In the genomic region with DNA sequence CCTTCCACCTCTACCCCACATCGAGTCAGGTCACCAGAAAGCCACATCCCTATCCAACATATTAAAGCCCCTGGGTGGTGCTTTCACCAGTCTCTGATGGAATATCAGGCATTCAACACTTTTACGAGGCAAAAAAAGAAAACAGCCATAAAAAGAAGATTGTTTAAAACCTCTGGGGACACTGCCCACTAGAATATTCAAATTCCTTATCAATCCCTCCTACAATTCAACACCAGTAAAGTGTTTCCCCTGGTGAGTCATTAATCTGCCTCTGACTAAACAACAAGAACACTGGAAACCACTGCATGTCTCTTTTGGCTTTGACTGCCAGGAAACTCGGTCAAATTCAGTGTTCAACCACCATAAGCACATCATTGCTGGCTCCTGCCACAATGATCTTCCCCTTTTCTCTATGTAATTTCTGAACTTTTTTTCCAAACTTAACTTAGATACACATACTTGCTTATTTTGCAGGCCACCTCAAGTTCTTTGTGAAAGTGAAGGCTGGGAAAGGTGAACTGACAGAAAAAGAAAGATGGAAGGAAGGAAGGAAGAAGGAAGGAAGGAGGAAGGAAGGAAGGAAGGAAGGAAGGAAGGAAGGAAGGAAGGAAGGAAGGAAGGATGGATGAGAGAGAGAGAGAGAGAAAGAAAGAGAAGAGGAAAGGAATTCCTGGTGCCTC, we compare ENCODE assay signal across 8 cellular contexts.
DNase-seq lines count a peak whose midpoint lies in the region; ATAC-seq and TF ChIP-seq lines count a peak whose summit lies in the region.

No MANE protein-coding gene starts in this region.

- peaks cover 0 to 9% (median 5%) of the 10 kb centered on the region in 3 donors for H3K36me3 Mint-ChIP-seq in naive thymus-derived CD8-positive, alpha-beta T cell

- peak; percentile 67 for ATAC-seq in GM18511 (IDR thresholded peaks at IDR 0.05; ENCODE audit: unreplicated experiment)
- ATAC-seq in HG02678 (IDR thresholded peaks at IDR 0.05; ENCODE audit: unreplicated experiment), result peak; percentile 69
- peak; percentile 48; the same call in 2 of the 3 replicates for ATAC-seq in SK-N-SH treated with all-trans-retinoic acid at 6 μM for 48 hours
- ATAC-seq in left lung, result peak; percentile 47
- no peak for ATAC-seq in naive thymus-derived CD8-positive, alpha-beta T cell

- H3K36me3 ChIP-seq in left lung (no peaks in the 10 kb centered on the region), right atrium auricular region (no peaks in the 10 kb centered on the region)

- H3K9me3 ChIP-seq in left lung (peaks cover 0 to 7% of the 10 kb centered on the region in 2 donors), right atrium auricular region (peaks cover 0 to 10% of the 10 kb centered on the region in 2 donors)

- peak overlapping the region in 1 of 10 donors; percentile 65 for H3K27ac Mint-ChIP-seq in naive thymus-derived CD8-positive, alpha-beta T cell

- intact Hi-C loops in left lung (cut with DNase I), result no loop called here

- H3K4me1 ChIP-seq in left lung (no peaks in the 10 kb centered on the region), right atrium auricular region (no peaks in the 10 kb centered on the region)

- H3K27me3 ChIP-seq in left lung (peaks cover 0 to 7% of the 10 kb centered on the region in 2 donors), right atrium auricular region (no peaks in the 10 kb centered on the region)

- peaks cover 0 to 14% (median 6%) of the 10 kb centered on the region in 9 donors for H3K9me3 Mint-ChIP-seq in naive thymus-derived CD8-positive, alpha-beta T cell

- in situ Hi-C loops in G401 (cut with HindIII; ENCODE audit: low sequenced_read_pairs), result no loop called here

- H3K4me3 ChIP-seq in left lung (no peak overlapping the region), right atrium auricular region (no peak overlapping the region)

- TF ChIP-seq CTCF in left lung (IDR thresholded peaks at IDR 0.05) (no peak), right atrium auricular region (IDR thresholded peaks at IDR 0.05) (no peak)

- H3K27ac ChIP-seq in left lung, result no peak overlapping the region
- no peak overlapping the region for H3K27ac ChIP-seq in right atrium auricular region

- peaks cover 0 to 7% (median 3%) of the 10 kb centered on the region in 4 donors for H3K4me1 Mint-ChIP-seq in naive thymus-derived CD8-positive, alpha-beta T cell

- POLR2A ChIA-PET in naive thymus-derived CD8-positive, alpha-beta T cell (lab: Charles Lee), result no interaction called here

- DNase-seq in left lung (no peak), right atrium auricular region (ENCODE audit: low spot score) (no peak), HuH-7.5 (ENCODE audit: low spot score) (no peak), G401 (ENCODE audit: low spot score) (no peak)
- DNase-seq in naive thymus-derived CD8-positive, alpha-beta T cell, result no peak

- H3K27me3 Mint-ChIP-seq in naive thymus-derived CD8-positive, alpha-beta T cell, result peaks cover 4 to 29% (median 10%) of the 10 kb centered on the region in 5 donors

- H3K4me3 Mint-ChIP-seq in naive thymus-derived CD8-positive, alpha-beta T cell, result no peak overlapping the region

TF ChIP-seq in SK-N-SH treated with all-trans-retinoic acid at 6 μM for 48 hours, 23 proteins besides CTCF, POLR2A, EP300 and RAD21 (continues in another document):
- TF ChIP-seq, protein P1, sequence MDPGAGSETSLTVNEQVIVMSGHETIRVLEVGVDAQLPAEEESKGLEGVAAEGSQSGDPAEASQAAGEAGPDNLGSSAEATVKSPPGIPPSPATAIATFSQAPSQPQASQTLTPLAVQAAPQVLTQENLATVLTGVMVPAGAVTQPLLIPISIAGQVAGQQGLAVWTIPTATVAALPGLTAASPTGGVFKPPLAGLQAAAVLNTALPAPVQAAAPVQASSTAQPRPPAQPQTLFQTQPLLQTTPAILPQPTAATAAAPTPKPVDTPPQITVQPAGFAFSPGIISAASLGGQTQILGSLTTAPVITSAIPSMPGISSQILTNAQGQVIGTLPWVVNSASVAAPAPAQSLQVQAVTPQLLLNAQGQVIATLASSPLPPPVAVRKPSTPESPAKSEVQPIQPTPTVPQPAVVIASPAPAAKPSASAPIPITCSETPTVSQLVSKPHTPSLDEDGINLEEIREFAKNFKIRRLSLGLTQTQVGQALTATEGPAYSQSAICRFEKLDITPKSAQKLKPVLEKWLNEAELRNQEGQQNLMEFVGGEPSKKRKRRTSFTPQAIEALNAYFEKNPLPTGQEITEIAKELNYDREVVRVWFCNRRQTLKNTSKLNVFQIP (CRISPR knock-in tag; IDR thresholded peaks at IDR 0.05; ENCODE audit: borderline replicate concordance, low read depth), result no peak
- TF ChIP-seq ESRRG (CRISPR knock-in tag; IDR thresholded peaks at IDR 0.05) (no peak), SNAI2 (CRISPR knock-in tag; IDR thresholded peaks at IDR 0.05) (no peak), ZNF70 (CRISPR knock-in tag; IDR thresholded peaks at IDR 0.05) (no peak), ARNTL (CRISPR knock-in tag; IDR thresholded peaks at IDR 0.05; ENCODE audit: borderline replicate concordance, low read depth) (no peak), RARB (CRISPR knock-in tag; IDR thresholded peaks at IDR 0.05) (no peak), ZFP30 (CRISPR knock-in tag; IDR thresholded peaks at IDR 0.05) (no peak), CSDC2 (CRISPR knock-in tag; IDR thresholded peaks at IDR 0.05) (no peak), TCF4 (CRISPR knock-in tag; IDR thresholded peaks at IDR 0.05; ENCODE audit: borderline replicate concordance) (no peak), ISL1 (CRISPR knock-in tag; IDR thresholded peaks at IDR 0.05) (no peak), TOX (CRISPR knock-in tag; IDR thresholded peaks at IDR 0.05; ENCODE audit: borderline replicate concordance) (no peak), TSHZ2 (CRISPR knock-in tag; IDR thresholded peaks at IDR 0.05) (no peak), GLIS3 (CRISPR knock-in tag; IDR thresholded peaks at IDR 0.05) (no peak)
- TF ChIP-seq, protein P2, sequence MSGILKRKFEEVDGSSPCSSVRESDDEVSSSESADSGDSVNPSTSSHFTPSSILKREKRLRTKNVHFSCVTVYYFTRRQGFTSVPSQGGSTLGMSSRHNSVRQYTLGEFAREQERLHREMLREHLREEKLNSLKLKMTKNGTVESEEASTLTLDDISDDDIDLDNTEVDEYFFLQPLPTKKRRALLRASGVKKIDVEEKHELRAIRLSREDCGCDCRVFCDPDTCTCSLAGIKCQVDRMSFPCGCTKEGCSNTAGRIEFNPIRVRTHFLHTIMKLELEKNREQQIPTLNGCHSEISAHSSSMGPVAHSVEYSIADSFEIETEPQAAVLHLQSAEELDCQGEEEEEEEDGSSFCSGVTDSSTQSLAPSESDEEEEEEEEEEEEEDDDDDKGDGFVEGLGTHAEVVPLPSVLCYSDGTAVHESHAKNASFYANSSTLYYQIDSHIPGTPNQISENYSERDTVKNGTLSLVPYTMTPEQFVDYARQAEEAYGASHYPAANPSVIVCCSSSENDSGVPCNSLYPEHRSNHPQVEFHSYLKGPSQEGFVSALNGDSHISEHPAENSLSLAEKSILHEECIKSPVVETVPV (CRISPR knock-in tag; IDR thresholded peaks at IDR 0.05), result no peak
- TF ChIP-seq, protein P3, sequence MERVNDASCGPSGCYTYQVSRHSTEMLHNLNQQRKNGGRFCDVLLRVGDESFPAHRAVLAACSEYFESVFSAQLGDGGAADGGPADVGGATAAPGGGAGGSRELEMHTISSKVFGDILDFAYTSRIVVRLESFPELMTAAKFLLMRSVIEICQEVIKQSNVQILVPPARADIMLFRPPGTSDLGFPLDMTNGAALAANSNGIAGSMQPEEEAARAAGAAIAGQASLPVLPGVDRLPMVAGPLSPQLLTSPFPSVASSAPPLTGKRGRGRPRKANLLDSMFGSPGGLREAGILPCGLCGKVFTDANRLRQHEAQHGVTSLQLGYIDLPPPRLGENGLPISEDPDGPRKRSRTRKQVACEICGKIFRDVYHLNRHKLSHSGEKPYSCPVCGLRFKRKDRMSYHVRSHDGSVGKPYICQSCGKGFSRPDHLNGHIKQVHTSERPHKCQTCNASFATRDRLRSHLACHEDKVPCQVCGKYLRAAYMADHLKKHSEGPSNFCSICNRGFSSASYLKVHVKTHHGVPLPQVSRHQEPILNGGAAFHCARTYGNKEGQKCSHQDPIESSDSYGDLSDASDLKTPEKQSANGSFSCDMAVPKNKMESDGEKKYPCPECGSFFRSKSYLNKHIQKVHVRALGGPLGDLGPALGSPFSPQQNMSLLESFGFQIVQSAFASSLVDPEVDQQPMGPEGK (CRISPR knock-in tag; IDR thresholded peaks at IDR 0.05; ENCODE audit: borderline replicate concordance), result no peak

Comparison
In these comparisons a context has a peak if more than half of its experiments do, and no peak if none do; other contexts are left out.
1. ATAC-seq: peak in GM18511 (single experiment), HG02678 (single experiment), SK-N-SH treated with all-trans-retinoic acid at 6 μM for 48 hours (single experiment) and left lung (single experiment); none in naive thymus-derived CD8-positive, alpha-beta T cell (0 of 2).